Comparison of ENCODE assay signal across 28 cellular contexts in the genomic region with DNA sequence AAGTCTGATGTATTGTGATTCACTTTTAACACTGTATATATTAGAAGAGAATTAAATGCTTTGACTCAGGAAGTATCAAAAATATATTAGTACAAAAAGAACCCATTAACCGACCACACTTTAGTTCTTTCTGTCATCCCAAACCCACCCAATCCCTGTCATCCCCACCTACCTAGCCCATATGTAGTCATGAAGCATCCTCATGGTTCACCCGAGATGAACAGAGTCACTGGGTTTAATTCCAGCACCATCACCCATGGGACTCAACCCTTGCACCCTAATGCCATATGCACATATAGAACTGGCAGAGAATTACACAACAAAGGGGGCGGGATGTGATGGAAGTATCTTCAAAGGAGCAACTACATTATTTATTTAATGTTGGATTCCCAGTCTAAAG.
"Had no signal": no experiment of that assay in that cellular context is flagged by ENCODE, and none has a peak within 500 bp of the region (broad histone marks: within the 10 kb centered on the region; RNA-seq: fewer than 3 reads in every experiment).

No MANE protein-coding gene starts in this region.

- H3K4me3 ChIP-seq: ascending aorta, cardiac muscle cell had no signal

- FAIRE-seq: bronchial epithelial cell, TTC549 had no signal

- H3K9me3 ChIP-seq: ascending aorta had no signal

- H3K27me3 ChIP-seq: ascending aorta, cardiac muscle cell had no signal

- H3K4me1 ChIP-seq: ascending aorta had no signal

- H3K36me3 ChIP-seq: ascending aorta had no signal

- DNase-seq: activated B cell treated with CpG ODN at 0.5 μM for 24 hours; activated CD4-positive, alpha-beta memory T cell treated with anti-CD3 and anti-CD28 coated beads, Interleukin-2, amount 10 ng/mL, durations not matched to agents 7 days and 5 days; activated CD4-positive, alpha-beta T cell treated with anti-CD3 and anti-CD28 coated beads for 1 hour; activated CD4-positive, alpha-beta T cell treated with anti-CD3 and anti-CD28 coated beads for 36 hours; activated CD4-positive, alpha-beta T cell treated with anti-CD3 and anti-CD28 coated beads for 48 hours; activated CD4-positive, alpha-beta T cell treated with anti-CD3 and anti-CD28 coated beads, Interleukin-2, amount 10 ng/mL, durations not matched to agents 7 days and 5 days; activated CD4-positive, alpha-beta T cell treated with anti-CD3 and anti-CD28 coated beads, Interleukin-2, amount 50 U/mL, for 48 hours; activated CD8-positive, alpha-beta memory T cell treated with anti-CD3 and anti-CD28 coated beads for 24 hours; activated CD8-positive, alpha-beta memory T cell treated with anti-CD3 and anti-CD28 coated beads, Interleukin-2, amount 10 ng/mL, durations not matched to agents 7 days and 5 days; activated CD8-positive, alpha-beta memory T cell treated with anti-CD3 and anti-CD28 coated beads, Interleukin-2, amount 50 U/mL, for 48 hours; activated CD8-positive, alpha-beta T cell treated with anti-CD3 and anti-CD28 coated beads, Interleukin-2, amount 10 ng/mL, durations not matched to agents 7 days and 5 days; activated effector memory CD4-positive, alpha-beta T cell treated with Interleukin-2 at 50 U/mL for 16 hours; activated gamma-delta T cell; activated naive CD4-positive, alpha-beta T cell treated with anti-CD3 and anti-CD28 coated beads, Interleukin-2, amount 10 ng/mL, durations not matched to agents 7 days and 5 days; activated naive CD4-positive, alpha-beta T cell treated with Interleukin-2 at 50 U/mL for 16 hours; activated naive CD8-positive, alpha-beta T cell treated with anti-CD3 and anti-CD28 coated beads, Interleukin-2, amount 10 ng/mL, durations not matched to agents 7 days and 5 days; activated naive CD8-positive, alpha-beta T cell treated with anti-CD3 and anti-CD28 coated beads, Interleukin-2, amount 50 U/mL, for 24 hours; activated T-cell treated with anti-CD3 and anti-CD28 coated beads, Interleukin-2, amount 50 U/mL, for 24 hours; activated T-cell treated with anti-CD3 and anti-CD28 coated beads, Interleukin-2, amount 50 U/mL, for 48 hours; amygdala; T-helper 1 cell; T-helper 2 cell; T-helper 9 cell had no signal

- H3K27ac ChIP-seq: ascending aorta, VCaP had no signal
